ENCODE assay signal across 9 cellular contexts in genomic region chr20:21394120-21394519, GRCh38. TPM values are rescaled to one million over a fixed set of nuclear protein-coding genes. Genes with fewer than 3 reads are reported as not detected.
"Had no signal": no experiment of that assay in that cellular context is flagged by ENCODE, and none has a peak within 500 bp of the region (broad histone marks: within the 10 kb centered on the region; RNA-seq: fewer than 3 reads in every experiment).

No MANE protein-coding gene starts in this region.

- H3K27ac ChIP-seq: HL-60 had no signal

- DNase-seq: GOT3, H9, HCEC 1CT, HFFc6, KBM-7 had no signal

- ATAC-seq: HepG2 had no signal

- FAIRE-seq: H54, HepG2 had no signal

RNA-seq across cellular contexts. Expression of gene NKX2-4, which starts 3.2 kb away (rescaled TPM):
- total RNA-seq: HepG2, HFFc6 had no signal
- polyA plus RNA-seq: HepG2, IgD-negative memory B cell had no signal
